ENCODE assay signal across 1 cellular context in genomic region chr5:172920447-172920849, GRCh38.
TF ChIP-seq lines count a peak whose summit lies in the region.

No MANE protein-coding gene starts in this region.

TF ChIP-seq in A549, 52 proteins besides CTCF, POLR2A, EP300 and RAD21 (continued from another document):
- no peak for TF ChIP-seq RNF2 (IDR thresholded peaks at IDR 0.05; ENCODE audit: borderline replicate concordance, low read depth)
- peak; percentile 87 for TF ChIP-seq BHLHE40 (IDR thresholded peaks at IDR 0.05; ENCODE audit: low read depth, low read length)
- TF ChIP-seq ZC3H11A (IDR thresholded peaks at IDR 0.05) = no peak
- TF ChIP-seq, protein P1, sequence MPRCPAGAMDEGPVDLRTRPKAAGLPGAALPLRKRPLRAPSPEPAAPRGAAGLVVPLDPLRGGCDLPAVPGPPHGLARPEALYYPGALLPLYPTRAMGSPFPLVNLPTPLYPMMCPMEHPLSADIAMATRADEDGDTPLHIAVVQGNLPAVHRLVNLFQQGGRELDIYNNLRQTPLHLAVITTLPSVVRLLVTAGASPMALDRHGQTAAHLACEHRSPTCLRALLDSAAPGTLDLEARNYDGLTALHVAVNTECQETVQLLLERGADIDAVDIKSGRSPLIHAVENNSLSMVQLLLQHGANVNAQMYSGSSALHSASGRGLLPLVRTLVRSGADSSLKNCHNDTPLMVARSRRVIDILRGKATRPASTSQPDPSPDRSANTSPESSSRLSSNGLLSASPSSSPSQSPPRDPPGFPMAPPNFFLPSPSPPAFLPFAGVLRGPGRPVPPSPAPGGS (IDR thresholded peaks at IDR 0.05) = peak; percentile 97; the same call in 2 of the 3 replicates
- TF ChIP-seq GATA3 (IDR thresholded peaks at IDR 0.05; ENCODE audit: borderline replicate concordance) = peak; percentile 98
- TF ChIP-seq JUNB (IDR thresholded peaks at IDR 0.05) = peak; percentile 99
- TF ChIP-seq, protein P2, sequence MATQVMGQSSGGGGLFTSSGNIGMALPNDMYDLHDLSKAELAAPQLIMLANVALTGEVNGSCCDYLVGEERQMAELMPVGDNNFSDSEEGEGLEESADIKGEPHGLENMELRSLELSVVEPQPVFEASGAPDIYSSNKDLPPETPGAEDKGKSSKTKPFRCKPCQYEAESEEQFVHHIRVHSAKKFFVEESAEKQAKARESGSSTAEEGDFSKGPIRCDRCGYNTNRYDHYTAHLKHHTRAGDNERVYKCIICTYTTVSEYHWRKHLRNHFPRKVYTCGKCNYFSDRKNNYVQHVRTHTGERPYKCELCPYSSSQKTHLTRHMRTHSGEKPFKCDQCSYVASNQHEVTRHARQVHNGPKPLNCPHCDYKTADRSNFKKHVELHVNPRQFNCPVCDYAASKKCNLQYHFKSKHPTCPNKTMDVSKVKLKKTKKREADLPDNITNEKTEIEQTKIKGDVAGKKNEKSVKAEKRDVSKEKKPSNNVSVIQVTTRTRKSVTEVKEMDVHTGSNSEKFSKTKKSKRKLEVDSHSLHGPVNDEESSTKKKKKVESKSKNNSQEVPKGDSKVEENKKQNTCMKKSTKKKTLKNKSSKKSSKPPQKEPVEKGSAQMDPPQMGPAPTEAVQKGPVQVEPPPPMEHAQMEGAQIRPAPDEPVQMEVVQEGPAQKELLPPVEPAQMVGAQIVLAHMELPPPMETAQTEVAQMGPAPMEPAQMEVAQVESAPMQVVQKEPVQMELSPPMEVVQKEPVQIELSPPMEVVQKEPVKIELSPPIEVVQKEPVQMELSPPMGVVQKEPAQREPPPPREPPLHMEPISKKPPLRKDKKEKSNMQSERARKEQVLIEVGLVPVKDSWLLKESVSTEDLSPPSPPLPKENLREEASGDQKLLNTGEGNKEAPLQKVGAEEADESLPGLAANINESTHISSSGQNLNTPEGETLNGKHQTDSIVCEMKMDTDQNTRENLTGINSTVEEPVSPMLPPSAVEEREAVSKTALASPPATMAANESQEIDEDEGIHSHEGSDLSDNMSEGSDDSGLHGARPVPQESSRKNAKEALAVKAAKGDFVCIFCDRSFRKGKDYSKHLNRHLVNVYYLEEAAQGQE (IDR thresholded peaks at IDR 0.05) = no peak
- no peak for TF ChIP-seq RCOR1 (IDR thresholded peaks at IDR 0.05; ENCODE audit: low read depth, low read length)
- TF ChIP-seq, protein P3, sequence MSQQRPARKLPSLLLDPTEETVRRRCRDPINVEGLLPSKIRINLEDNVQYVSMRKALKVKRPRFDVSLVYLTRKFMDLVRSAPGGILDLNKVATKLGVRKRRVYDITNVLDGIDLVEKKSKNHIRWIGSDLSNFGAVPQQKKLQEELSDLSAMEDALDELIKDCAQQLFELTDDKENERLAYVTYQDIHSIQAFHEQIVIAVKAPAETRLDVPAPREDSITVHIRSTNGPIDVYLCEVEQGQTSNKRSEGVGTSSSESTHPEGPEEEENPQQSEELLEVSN (IDR thresholded peaks at IDR 0.05; ENCODE audit: borderline replicate concordance, low read depth) = peak; percentile 87
- TF ChIP-seq HOXB5 (CRISPR knock-in tag; IDR thresholded peaks at IDR 0.05) = peak; percentile 99
- TF ChIP-seq ZSCAN20 (CRISPR knock-in tag; IDR thresholded peaks at IDR 0.05) = peak; percentile 96
- TF ChIP-seq CBX2 (IDR thresholded peaks at IDR 0.05; ENCODE audit: borderline replicate concordance, low read depth) = no peak
- TF ChIP-seq NPAS2 (CRISPR knock-in tag; IDR thresholded peaks at IDR 0.05; ENCODE audit: borderline replicate concordance) = peak; percentile 67; the same call in 1 of the 2 replicates
- TF ChIP-seq, protein P4, sequence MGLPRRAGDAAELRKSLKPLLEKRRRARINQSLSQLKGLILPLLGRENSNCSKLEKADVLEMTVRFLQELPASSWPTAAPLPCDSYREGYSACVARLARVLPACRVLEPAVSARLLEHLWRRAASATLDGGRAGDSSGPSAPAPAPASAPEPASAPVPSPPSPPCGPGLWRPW (IDR thresholded peaks at IDR 0.05) = no peak
- no peak for TF ChIP-seq MAZ (IDR thresholded peaks at IDR 0.05; ENCODE audit: borderline replicate concordance, low read depth, low read length)
- no peak for TF ChIP-seq EHMT2 (IDR thresholded peaks at IDR 0.05; ENCODE audit: low read depth)
- peak; percentile 88 for TF ChIP-seq ZNF302 (CRISPR knock-in tag; IDR thresholded peaks at IDR 0.05)
- no peak for TF ChIP-seq PHF8 (IDR thresholded peaks at IDR 0.05; ENCODE audit: borderline replicate concordance, low read depth)
- no peak for TF ChIP-seq CBX8 (IDR thresholded peaks at IDR 0.05)
- TF ChIP-seq CHD2 (IDR thresholded peaks at IDR 0.05; ENCODE audit: low read length, partially characterized antibody) = no peak
- TF ChIP-seq CEBPB (IDR thresholded peaks at IDR 0.05) = peak; percentile 79 to 85; a peak in 3 of 4 replicates
- TF ChIP-seq JUN (IDR thresholded peaks at IDR 0.05) = peak; percentile 99 to 100
- peak; percentile 95 for TF ChIP-seq TFCP2L1 (CRISPR knock-in tag; IDR thresholded peaks at IDR 0.05)
- TF ChIP-seq HDAC2 (IDR thresholded peaks at IDR 0.05) = no peak
- TF ChIP-seq FOSL2 (IDR thresholded peaks at IDR 0.05) = peak; percentile 98
- peak; percentile 99 for TF ChIP-seq FOSL2 (CRISPR knock-in tag; IDR thresholded peaks at IDR 0.05)
- TF ChIP-seq PBX3 (IDR thresholded peaks at IDR 0.05) = peak; percentile 78
- peak; percentile 99 for TF ChIP-seq HOXB13 (CRISPR knock-in tag; IDR thresholded peaks at IDR 0.05; ENCODE audit: low read depth)
- TF ChIP-seq KDM5A (IDR thresholded peaks at IDR 0.05) = no peak
- no peak for TF ChIP-seq CHD4 (IDR thresholded peaks at IDR 0.05; ENCODE audit: borderline replicate concordance)
- no peak for TF ChIP-seq POLR2AphosphoS2 (conservative IDR thresholded peaks at IDR 0.05; ENCODE audit: low read length)
- peak; percentile 100 for TF ChIP-seq ATOH8 (CRISPR knock-in tag; IDR thresholded peaks at IDR 0.05; ENCODE audit: low read depth)
- no peak for TF ChIP-seq ESRRA (IDR thresholded peaks at IDR 0.05; ENCODE audit: borderline replicate concordance, low read length)
- TF ChIP-seq MAFK (IDR thresholded peaks at IDR 0.05; ENCODE audit: partially characterized antibody) = peak; percentile 60
- peak; percentile 97 for TF ChIP-seq FOXS1 (CRISPR knock-in tag; IDR thresholded peaks at IDR 0.05)
- TF ChIP-seq ZFP36 (IDR thresholded peaks at IDR 0.05; ENCODE audit: borderline replicate concordance, partially characterized antibody) = no peak
- TF ChIP-seq, protein P5, sequence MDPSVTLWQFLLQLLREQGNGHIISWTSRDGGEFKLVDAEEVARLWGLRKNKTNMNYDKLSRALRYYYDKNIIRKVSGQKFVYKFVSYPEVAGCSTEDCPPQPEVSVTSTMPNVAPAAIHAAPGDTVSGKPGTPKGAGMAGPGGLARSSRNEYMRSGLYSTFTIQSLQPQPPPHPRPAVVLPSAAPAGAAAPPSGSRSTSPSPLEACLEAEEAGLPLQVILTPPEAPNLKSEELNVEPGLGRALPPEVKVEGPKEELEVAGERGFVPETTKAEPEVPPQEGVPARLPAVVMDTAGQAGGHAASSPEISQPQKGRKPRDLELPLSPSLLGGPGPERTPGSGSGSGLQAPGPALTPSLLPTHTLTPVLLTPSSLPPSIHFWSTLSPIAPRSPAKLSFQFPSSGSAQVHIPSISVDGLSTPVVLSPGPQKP (IDR thresholded peaks at IDR 0.05; ENCODE audit: low read depth, low read length) = no peak
